In the genomic region with DNA sequence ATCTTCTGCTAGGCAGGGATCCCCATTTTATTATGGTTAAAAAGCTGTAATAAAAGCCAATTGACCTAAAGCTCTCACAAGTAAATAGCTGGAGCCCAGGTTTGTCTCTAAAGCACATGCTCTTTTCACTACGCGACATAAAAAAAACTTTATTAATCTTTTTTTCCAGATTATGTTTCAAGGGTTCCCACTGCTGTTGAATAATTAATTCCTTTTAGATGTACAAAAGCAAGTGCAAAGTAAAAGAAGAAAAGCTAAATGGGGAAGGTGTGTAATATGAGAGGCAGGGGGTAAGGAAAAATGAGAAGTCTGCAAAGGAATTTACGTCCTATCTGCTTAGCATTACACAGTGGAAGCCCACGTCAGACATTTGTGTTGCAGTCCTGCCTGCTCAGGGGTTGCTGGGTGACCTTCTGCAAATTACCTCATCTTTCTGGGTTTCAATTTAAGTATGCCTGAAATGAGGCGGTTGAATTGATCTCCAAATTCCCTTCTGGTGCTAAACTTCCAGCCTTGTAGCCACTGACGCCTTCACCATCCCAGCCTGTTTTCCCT, we compare ENCODE assay signal across 8 cellular contexts.
DNase-seq lines count a peak whose midpoint lies in the region; ATAC-seq and TF ChIP-seq lines count a peak whose summit lies in the region.

No MANE protein-coding gene starts in this region.

- H3K36me3 ChIP-seq in neutrophil, result peaks cover 11% of the 10 kb centered on the region

- H3K27ac ChIP-seq in neutrophil, result peak overlapping the region; percentile 99

- no peaks in the 10 kb centered on the region for H3K9me3 ChIP-seq in neutrophil

- no peaks in the 10 kb centered on the region for H3K27me3 ChIP-seq in neutrophil

- peaks cover 48 to 67% of the 10 kb centered on the region in 2 experiments for H3K4me1 ChIP-seq in neutrophil (ENCODE audit: control insufficient read depth in 1 of 2, insufficient read depth in 1 of 2, low read depth in 1 of 2, low read length in 1 of 2)

- TF ChIP-seq CTCF in foreskin fibroblast (IDR thresholded peaks at IDR 0.05; ENCODE audit: low read depth, low read length) (no peak), neutrophil (IDR thresholded peaks at IDR 0.05) (no peak)

- DNase-seq in NCI-H2171 treated with DMSO at 0.1 percent for 48 hours (lab: John Stamatoyannopoulos, UW) (peak; percentile 39), NCI-H2171 (lab: John Stamatoyannopoulos, UW) (no peak), NCI-H2227 (lab: John Stamatoyannopoulos, UW; ENCODE audit: unreplicated experiment) (peak; percentile 64), foreskin fibroblast (peak; percentile 77 to 83), NK-92 (lab: John Stamatoyannopoulos, UW; ENCODE audit: unreplicated experiment) (no peak)
- DNase-seq in activated CD8-positive, alpha-beta memory T cell treated with anti-CD3 and anti-CD28 coated beads, Interleukin-2, amount 50 U/mL, for 4 hours, result peak; percentile 40

- H3K4me3 ChIP-seq in foreskin fibroblast (ENCODE audit: low read depth in 1 of 2, low read length in 2 of 2) (peak overlapping the region; percentile 91), neutrophil (ENCODE audit: low read depth in 1 of 2, low read length in 1 of 2) (peak overlapping the region; percentile 89 to 95)

- ATAC-seq in HG02623 (IDR thresholded peaks at IDR 0.05; ENCODE audit: unreplicated experiment), result peak; percentile 25

Comparison
In these comparisons a context has a peak if more than half of its experiments do, and no peak if none do; other contexts are left out.
1. DNase-seq: peak in NCI-H2171 treated with DMSO at 0.1 percent for 48 hours (single experiment), NCI-H2227 (single experiment), activated CD8-positive, alpha-beta memory T cell treated with anti-CD3 and anti-CD28 coated beads, Interleukin-2, amount 50 U/mL, for 4 hours (single experiment) and foreskin fibroblast (2 of 2); none in NCI-H2171 (single experiment) and NK-92 (single experiment).